1 cellular context compared by ENCODE assay signal in genomic region chr17:49677134-49677932, GRCh38.
A peak's percentile ranks its signal among the peaks of the same experiment; 100 is the strongest.
TF ChIP-seq lines count a peak whose summit lies in the region.

No MANE protein-coding gene starts in this region.

TF ChIP-seq in K562, 482 proteins besides CTCF, POLR2A, EP300 and RAD21 (continued from another document and continues in another):
- 0 out of 2 replicates have a peak, but pooled peaks have one; percentile 28 for TF ChIP-seq MYC (IDR thresholded peaks at IDR 0.05; ENCODE audit: low read depth, low read length)
- no peak for TF ChIP-seq MYC (CRISPR knock-in tag; IDR thresholded peaks at IDR 0.05; ENCODE audit: borderline replicate concordance, low read depth)
- no peak for TF ChIP-seq ID3 (CRISPR knock-in tag; IDR thresholded peaks at IDR 0.05)
- 0 out of 2 replicates have a peak, but pooled peaks have one; percentile 21 for TF ChIP-seq ID3 (tag; IDR thresholded peaks at IDR 0.05)
- TF ChIP-seq TAF7 (tag; IDR thresholded peaks at IDR 0.05) = 0 out of 2 replicates have a peak, but pooled peaks have one; percentile 44
- TF ChIP-seq GATAD2A (IDR thresholded peaks at IDR 0.05) = 0 out of 2 replicates have a peak, but pooled peaks have one; percentile 53
- peak; percentile 80 for TF ChIP-seq MYNN (IDR thresholded peaks at IDR 0.05)
- TF ChIP-seq MYNN (CRISPR knock-in tag; IDR thresholded peaks at IDR 0.05) = no peak
- no peak for TF ChIP-seq NUFIP1 (IDR thresholded peaks at IDR 0.05; ENCODE audit: partially characterized antibody)
- TF ChIP-seq CREB3L1 (IDR thresholded peaks at IDR 0.05; ENCODE audit: borderline replicate concordance, low read depth) = peak; percentile 26; the same call in 1 of the 2 replicates
- no peak for TF ChIP-seq JUN (IDR thresholded peaks at IDR 0.05; ENCODE audit: borderline replicate concordance, low read depth, low read length)
- TF ChIP-seq JUN (CRISPR knock-in tag; IDR thresholded peaks at IDR 0.05; ENCODE audit: borderline replicate concordance) = no peak
- TF ChIP-seq, protein P1, sequence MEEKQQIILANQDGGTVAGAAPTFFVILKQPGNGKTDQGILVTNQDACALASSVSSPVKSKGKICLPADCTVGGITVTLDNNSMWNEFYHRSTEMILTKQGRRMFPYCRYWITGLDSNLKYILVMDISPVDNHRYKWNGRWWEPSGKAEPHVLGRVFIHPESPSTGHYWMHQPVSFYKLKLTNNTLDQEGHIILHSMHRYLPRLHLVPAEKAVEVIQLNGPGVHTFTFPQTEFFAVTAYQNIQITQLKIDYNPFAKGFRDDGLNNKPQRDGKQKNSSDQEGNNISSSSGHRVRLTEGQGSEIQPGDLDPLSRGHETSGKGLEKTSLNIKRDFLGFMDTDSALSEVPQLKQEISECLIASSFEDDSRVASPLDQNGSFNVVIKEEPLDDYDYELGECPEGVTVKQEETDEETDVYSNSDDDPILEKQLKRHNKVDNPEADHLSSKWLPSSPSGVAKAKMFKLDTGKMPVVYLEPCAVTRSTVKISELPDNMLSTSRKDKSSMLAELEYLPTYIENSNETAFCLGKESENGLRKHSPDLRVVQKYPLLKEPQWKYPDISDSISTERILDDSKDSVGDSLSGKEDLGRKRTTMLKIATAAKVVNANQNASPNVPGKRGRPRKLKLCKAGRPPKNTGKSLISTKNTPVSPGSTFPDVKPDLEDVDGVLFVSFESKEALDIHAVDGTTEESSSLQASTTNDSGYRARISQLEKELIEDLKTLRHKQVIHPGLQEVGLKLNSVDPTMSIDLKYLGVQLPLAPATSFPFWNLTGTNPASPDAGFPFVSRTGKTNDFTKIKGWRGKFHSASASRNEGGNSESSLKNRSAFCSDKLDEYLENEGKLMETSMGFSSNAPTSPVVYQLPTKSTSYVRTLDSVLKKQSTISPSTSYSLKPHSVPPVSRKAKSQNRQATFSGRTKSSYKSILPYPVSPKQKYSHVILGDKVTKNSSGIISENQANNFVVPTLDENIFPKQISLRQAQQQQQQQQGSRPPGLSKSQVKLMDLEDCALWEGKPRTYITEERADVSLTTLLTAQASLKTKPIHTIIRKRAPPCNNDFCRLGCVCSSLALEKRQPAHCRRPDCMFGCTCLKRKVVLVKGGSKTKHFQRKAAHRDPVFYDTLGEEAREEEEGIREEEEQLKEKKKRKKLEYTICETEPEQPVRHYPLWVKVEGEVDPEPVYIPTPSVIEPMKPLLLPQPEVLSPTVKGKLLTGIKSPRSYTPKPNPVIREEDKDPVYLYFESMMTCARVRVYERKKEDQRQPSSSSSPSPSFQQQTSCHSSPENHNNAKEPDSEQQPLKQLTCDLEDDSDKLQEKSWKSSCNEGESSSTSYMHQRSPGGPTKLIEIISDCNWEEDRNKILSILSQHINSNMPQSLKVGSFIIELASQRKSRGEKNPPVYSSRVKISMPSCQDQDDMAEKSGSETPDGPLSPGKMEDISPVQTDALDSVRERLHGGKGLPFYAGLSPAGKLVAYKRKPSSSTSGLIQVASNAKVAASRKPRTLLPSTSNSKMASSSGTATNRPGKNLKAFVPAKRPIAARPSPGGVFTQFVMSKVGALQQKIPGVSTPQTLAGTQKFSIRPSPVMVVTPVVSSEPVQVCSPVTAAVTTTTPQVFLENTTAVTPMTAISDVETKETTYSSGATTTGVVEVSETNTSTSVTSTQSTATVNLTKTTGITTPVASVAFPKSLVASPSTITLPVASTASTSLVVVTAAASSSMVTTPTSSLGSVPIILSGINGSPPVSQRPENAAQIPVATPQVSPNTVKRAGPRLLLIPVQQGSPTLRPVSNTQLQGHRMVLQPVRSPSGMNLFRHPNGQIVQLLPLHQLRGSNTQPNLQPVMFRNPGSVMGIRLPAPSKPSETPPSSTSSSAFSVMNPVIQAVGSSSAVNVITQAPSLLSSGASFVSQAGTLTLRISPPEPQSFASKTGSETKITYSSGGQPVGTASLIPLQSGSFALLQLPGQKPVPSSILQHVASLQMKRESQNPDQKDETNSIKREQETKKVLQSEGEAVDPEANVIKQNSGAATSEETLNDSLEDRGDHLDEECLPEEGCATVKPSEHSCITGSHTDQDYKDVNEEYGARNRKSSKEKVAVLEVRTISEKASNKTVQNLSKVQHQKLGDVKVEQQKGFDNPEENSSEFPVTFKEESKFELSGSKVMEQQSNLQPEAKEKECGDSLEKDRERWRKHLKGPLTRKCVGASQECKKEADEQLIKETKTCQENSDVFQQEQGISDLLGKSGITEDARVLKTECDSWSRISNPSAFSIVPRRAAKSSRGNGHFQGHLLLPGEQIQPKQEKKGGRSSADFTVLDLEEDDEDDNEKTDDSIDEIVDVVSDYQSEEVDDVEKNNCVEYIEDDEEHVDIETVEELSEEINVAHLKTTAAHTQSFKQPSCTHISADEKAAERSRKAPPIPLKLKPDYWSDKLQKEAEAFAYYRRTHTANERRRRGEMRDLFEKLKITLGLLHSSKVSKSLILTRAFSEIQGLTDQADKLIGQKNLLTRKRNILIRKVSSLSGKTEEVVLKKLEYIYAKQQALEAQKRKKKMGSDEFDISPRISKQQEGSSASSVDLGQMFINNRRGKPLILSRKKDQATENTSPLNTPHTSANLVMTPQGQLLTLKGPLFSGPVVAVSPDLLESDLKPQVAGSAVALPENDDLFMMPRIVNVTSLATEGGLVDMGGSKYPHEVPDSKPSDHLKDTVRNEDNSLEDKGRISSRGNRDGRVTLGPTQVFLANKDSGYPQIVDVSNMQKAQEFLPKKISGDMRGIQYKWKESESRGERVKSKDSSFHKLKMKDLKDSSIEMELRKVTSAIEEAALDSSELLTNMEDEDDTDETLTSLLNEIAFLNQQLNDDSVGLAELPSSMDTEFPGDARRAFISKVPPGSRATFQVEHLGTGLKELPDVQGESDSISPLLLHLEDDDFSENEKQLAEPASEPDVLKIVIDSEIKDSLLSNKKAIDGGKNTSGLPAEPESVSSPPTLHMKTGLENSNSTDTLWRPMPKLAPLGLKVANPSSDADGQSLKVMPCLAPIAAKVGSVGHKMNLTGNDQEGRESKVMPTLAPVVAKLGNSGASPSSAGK (IDR thresholded peaks at IDR 0.05) = peak; percentile 12; the same call in 1 of the 2 replicates
- TF ChIP-seq YY1 (IDR thresholded peaks at IDR 0.05; ENCODE audit: borderline replicate concordance in 1 of 3, control insufficient read depth in 1 of 3, extremely low read depth in 1 of 3, insufficient read depth in 3 of 3, insufficient read length in 1 of 3, insufficient replicate concordance in 2 of 3, low read depth in 1 of 3, low read length in 2 of 3) = peak in 1 of 3 experiments; percentile 45
- TF ChIP-seq ZNF507 (tag; conservative IDR thresholded peaks at IDR 0.05) = no peak
- TF ChIP-seq, protein P2, sequence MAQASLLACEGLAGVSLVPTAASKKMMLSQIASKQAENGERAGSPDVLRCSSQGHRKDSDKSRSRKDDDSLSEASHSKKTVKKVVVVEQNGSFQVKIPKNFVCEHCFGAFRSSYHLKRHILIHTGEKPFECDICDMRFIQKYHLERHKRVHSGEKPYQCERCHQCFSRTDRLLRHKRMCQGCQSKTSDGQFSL (CRISPR knock-in tag; IDR thresholded peaks at IDR 0.05) = peak; percentile 96
- TF ChIP-seq, protein P2 (tag; IDR thresholded peaks at IDR 0.05) = peak in 1 of 2 experiments; percentile 90; a peak in 2 of 4 replicates
- TF ChIP-seq NR2C2 (CRISPR knock-in tag; IDR thresholded peaks at IDR 0.05) = no peak
- 0 out of 2 replicates have a peak, but pooled peaks have one; percentile 45 for TF ChIP-seq NR2C2 (tag; IDR thresholded peaks at IDR 0.05)
- TF ChIP-seq, protein P3, sequence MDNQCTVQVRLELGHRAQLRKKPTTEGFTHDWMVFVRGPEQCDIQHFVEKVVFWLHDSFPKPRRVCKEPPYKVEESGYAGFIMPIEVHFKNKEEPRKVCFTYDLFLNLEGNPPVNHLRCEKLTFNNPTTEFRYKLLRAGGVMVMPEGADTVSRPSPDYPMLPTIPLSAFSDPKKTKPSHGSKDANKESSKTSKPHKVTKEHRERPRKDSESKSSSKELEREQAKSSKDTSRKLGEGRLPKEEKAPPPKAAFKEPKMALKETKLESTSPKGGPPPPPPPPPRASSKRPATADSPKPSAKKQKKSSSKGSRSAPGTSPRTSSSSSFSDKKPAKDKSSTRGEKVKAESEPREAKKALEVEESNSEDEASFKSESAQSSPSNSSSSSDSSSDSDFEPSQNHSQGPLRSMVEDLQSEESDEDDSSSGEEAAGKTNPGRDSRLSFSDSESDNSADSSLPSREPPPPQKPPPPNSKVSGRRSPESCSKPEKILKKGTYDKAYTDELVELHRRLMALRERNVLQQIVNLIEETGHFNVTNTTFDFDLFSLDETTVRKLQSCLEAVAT (IDR thresholded peaks at IDR 0.05) = 0 out of 4 replicates have a peak, but pooled peaks of 1 of the 2 experiments have one; percentile 67
- no peak for TF ChIP-seq KLF16 (IDR thresholded peaks at IDR 0.05)
- TF ChIP-seq ZNF644 (tag; IDR thresholded peaks at IDR 0.05; ENCODE audit: low read depth) = 0 out of 2 replicates have a peak, but pooled peaks have one; percentile 59
- TF ChIP-seq POLR2B (IDR thresholded peaks at IDR 0.05; ENCODE audit: low read depth, partially characterized antibody) = peak; percentile 99
- TF ChIP-seq LARP7 (IDR thresholded peaks at IDR 0.05) = 0 out of 2 replicates have a peak, but pooled peaks have one; percentile 57
- peak; percentile 100 for TF ChIP-seq ZBTB2 (IDR thresholded peaks at IDR 0.05)
- peak; percentile 45; the same call in 1 of the 2 replicates for TF ChIP-seq L3MBTL2 (IDR thresholded peaks at IDR 0.05)
- 0 out of 4 replicates have a peak, but pooled peaks of 1 of the 2 experiments have one; percentile 11 for TF ChIP-seq KDM4B (IDR thresholded peaks at IDR 0.05; ENCODE audit: borderline replicate concordance in 2 of 2, low read depth in 1 of 2)
- peak; percentile 66 for TF ChIP-seq ZBTB7A (IDR thresholded peaks at IDR 0.05; ENCODE audit: borderline replicate concordance, control insufficient read depth, low read depth, low read length)
- TF ChIP-seq, protein P4, sequence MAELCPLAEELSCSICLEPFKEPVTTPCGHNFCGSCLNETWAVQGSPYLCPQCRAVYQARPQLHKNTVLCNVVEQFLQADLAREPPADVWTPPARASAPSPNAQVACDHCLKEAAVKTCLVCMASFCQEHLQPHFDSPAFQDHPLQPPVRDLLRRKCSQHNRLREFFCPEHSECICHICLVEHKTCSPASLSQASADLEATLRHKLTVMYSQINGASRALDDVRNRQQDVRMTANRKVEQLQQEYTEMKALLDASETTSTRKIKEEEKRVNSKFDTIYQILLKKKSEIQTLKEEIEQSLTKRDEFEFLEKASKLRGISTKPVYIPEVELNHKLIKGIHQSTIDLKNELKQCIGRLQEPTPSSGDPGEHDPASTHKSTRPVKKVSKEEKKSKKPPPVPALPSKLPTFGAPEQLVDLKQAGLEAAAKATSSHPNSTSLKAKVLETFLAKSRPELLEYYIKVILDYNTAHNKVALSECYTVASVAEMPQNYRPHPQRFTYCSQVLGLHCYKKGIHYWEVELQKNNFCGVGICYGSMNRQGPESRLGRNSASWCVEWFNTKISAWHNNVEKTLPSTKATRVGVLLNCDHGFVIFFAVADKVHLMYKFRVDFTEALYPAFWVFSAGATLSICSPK (IDR thresholded peaks at IDR 0.05; ENCODE audit: borderline replicate concordance) = no peak
- TF ChIP-seq NFIC (IDR thresholded peaks at IDR 0.05) = peak; percentile 27; the same call in 1 of the 2 replicates
- TF ChIP-seq MEIS2 (IDR thresholded peaks at IDR 0.05; ENCODE audit: partially characterized antibody) = peak; percentile 98
- TF ChIP-seq FOXM1 (IDR thresholded peaks at IDR 0.05; ENCODE audit: low read depth) = no peak
- no peak; the same call in 1 of the 2 replicates for TF ChIP-seq FOXM1 (CRISPR knock-in tag; IDR thresholded peaks at IDR 0.05; ENCODE audit: low read depth)
- no peak for TF ChIP-seq DEAF1 (CRISPR knock-in tag; IDR thresholded peaks at IDR 0.05)
- TF ChIP-seq RBFOX2 (IDR thresholded peaks at IDR 0.05; ENCODE audit: low read depth, low read length) = peak; percentile 73
- TF ChIP-seq ELF2 (CRISPR knock-in tag; IDR thresholded peaks at IDR 0.05) = no peak
- peak in 1 of 2 experiments; percentile 67; a peak in 2 of 4 replicates for TF ChIP-seq HDAC1 (IDR thresholded peaks at IDR 0.05)
- no peak for TF ChIP-seq ZNF224 (CRISPR knock-in tag; IDR thresholded peaks at IDR 0.05)
- peak in 1 of 2 experiments; percentile 64; a peak in 1 of 4 replicates for TF ChIP-seq KDM1A (IDR thresholded peaks at IDR 0.05)
- TF ChIP-seq ZBED1 (IDR thresholded peaks at IDR 0.05) = no peak
- no peak for TF ChIP-seq SRSF3 (IDR thresholded peaks at IDR 0.05; ENCODE audit: insufficient read depth, low read length)
- no peak for TF ChIP-seq CBX2 (IDR thresholded peaks at IDR 0.05; ENCODE audit: insufficient read depth, low read length, poor library complexity, severe bottlenecking)
